In genomic region chr6:20810732-20811111, GRCh38 we compare ENCODE assay signal across 12 cellular contexts.
DNase-seq lines count a peak whose midpoint lies in the region; ATAC-seq, FAIRE-seq and TF ChIP-seq lines count a peak whose summit lies in the region.
"Had no signal": no experiment of that assay in that cellular context is flagged by ENCODE, and none has a peak within 500 bp of the region (broad histone marks: within the 10 kb centered on the region; RNA-seq: fewer than 3 reads in every experiment).

No MANE protein-coding gene starts in this region.

- DNase-seq in A673 (ENCODE audit: low spot score) (no peak), M059J (ENCODE audit: low read depth) (peak; percentile 63), chondrocyte (ENCODE audit: low spot score) (no peak), NCI-H2081 (lab: John Stamatoyannopoulos, UW) (no peak), kidney (no peak)
- no peak for DNase-seq in stimulated activated CD4-positive, alpha-beta T cell treated with anti-CD3 and anti-CD28 coated beads, Interleukin-2, amount 100 ng/mL, for 24 hours
- DNase-seq: activated CD8-positive, alpha-beta memory T cell treated with anti-CD3 and anti-CD28 coated beads, Interleukin-2, amount 10 ng/mL, durations not matched to agents 7 days and 5 days; AML-193; dorsolateral prefrontal cortex had no signal

- peaks cover 20% of the 10 kb centered on the region for H3K9me3 Mint-ChIP-seq in chondrocyte (ENCODE audit: low read depth)

- H3K27me3 ChIP-seq in A673 (replicated peaks; ENCODE audit: insufficient read depth, low read depth, low read length, poor library complexity), result no peaks in the 10 kb centered on the region
- H3K27me3 ChIP-seq: dorsolateral prefrontal cortex had no signal

- H3K4me1 ChIP-seq in A673 (ENCODE audit: insufficient read depth, low read length, poor library complexity, severe bottlenecking) (peaks cover 14% of the 10 kb centered on the region), mesodermal cell (ENCODE audit: control insufficient read depth, insufficient read depth, low read length, poor library complexity, severe bottlenecking) (peaks cover 29% of the 10 kb centered on the region), kidney (ENCODE audit: control insufficient read depth in 1 of 2, insufficient read depth in 1 of 2, low read depth in 1 of 2, low read length in 2 of 2) (no peaks in the 10 kb centered on the region)

- ATAC-seq in GM18502 (IDR thresholded peaks at IDR 0.05; ENCODE audit: poor library complexity, unreplicated experiment), result no peak
- ATAC-seq: activated CD8-positive, alpha-beta memory T cell treated with anti-CD3 and anti-CD28 coated beads, Interleukin-2, amount 10 ng/mL, durations not matched to agents 7 days and 5 days had no signal

- intact Hi-C loops in A673 (cut with micrococcal nuclease; ENCODE audit: unreplicated experiment) (no loop called here), kidney (cut with DNase I) (no loop called here)

- peaks cover 11% of the 10 kb centered on the region for H3K36me3 Mint-ChIP-seq in chondrocyte (ENCODE audit: low read depth)

- H3K27ac ChIP-seq in A673 (ENCODE audit: low read depth, low read length, poor library complexity, severe bottlenecking) (peak overlapping the region; percentile 77), mesodermal cell (ENCODE audit: low read depth, low read length, severe bottlenecking) (peak overlapping the region; percentile 94), kidney (ENCODE audit: low read depth in 2 of 2, low read length in 2 of 2) (no peak overlapping the region)
- H3K27ac ChIP-seq: dorsolateral prefrontal cortex had no signal

- H3K27me3 Mint-ChIP-seq in chondrocyte (ENCODE audit: low read depth), result no peaks in the 10 kb centered on the region
- H3K27me3 Mint-ChIP-seq: activated CD8-positive, alpha-beta memory T cell treated with anti-CD3 and anti-CD28 coated beads, Interleukin-2, amount 10 ng/mL, durations not matched to agents 7 days and 5 days; activated naive CD8-positive, alpha-beta T cell had no signal

- H3K27ac Mint-ChIP-seq in chondrocyte (ENCODE audit: unreplicated experiment), result peak overlapping the region; percentile 89
- H3K27ac Mint-ChIP-seq: activated CD8-positive, alpha-beta memory T cell treated with anti-CD3 and anti-CD28 coated beads, Interleukin-2, amount 10 ng/mL, durations not matched to agents 7 days and 5 days; activated naive CD8-positive, alpha-beta T cell had no signal

- peaks cover 26% of the 10 kb centered on the region for H3K4me1 Mint-ChIP-seq in chondrocyte (ENCODE audit: low read depth)

- no peak for FAIRE-seq in kidney (lab: Jason Lieb, UNC)

- no peak for TF ChIP-seq CTCF in A673 (conservative IDR thresholded peaks at IDR 0.05; ENCODE audit: low read depth, low read length)
- no peak for TF ChIP-seq CTCF in chondrocyte (IDR thresholded peaks at IDR 0.05)
- no peak for TF ChIP-seq CTCF in kidney (IDR thresholded peaks at IDR 0.05; ENCODE audit: borderline replicate concordance, extremely low read depth, insufficient read depth)

- H3K9ac ChIP-seq in kidney (ENCODE audit: low read length in 2 of 2), result no peak overlapping the region

- H3K4me3 Mint-ChIP-seq in chondrocyte (ENCODE audit: unreplicated experiment), result no peak overlapping the region
- H3K4me3 Mint-ChIP-seq: activated CD8-positive, alpha-beta memory T cell treated with anti-CD3 and anti-CD28 coated beads, Interleukin-2, amount 10 ng/mL, durations not matched to agents 7 days and 5 days; activated naive CD8-positive, alpha-beta T cell had no signal

- POLR2A ChIA-PET in A673 (lab: Charles Lee; ENCODE audit: low non-redundant PET), result no interaction called here

- BruUV-seq in A673 (replicated peaks; lab: Mats Ljungman, UMichigan), result TSS peak; percentile 99

- peaks cover 4% of the 10 kb centered on the region for H3K36me3 ChIP-seq in A673 (ENCODE audit: insufficient read depth, low read length, poor library complexity, severe bottlenecking)
- no peaks in the 10 kb centered on the region for H3K36me3 ChIP-seq in mesodermal cell (ENCODE audit: control insufficient read depth, insufficient read depth, low read length)
- no peaks in the 10 kb centered on the region for H3K36me3 ChIP-seq in kidney (ENCODE audit: control insufficient read depth in 1 of 2, insufficient read depth in 2 of 2, low read length in 2 of 2)

- 37 to 42% methylated on average over 1 to 2 of the region's 3 CpGs for WGBS in mesodermal cell (ENCODE audit: insufficient coverage in 2 of 2), 2 experiments

- CTCF ChIA-PET in A673 (lab: Charles Lee), result no interaction called here

- H3K4me3 ChIP-seq in A673 (ENCODE audit: low read depth, low read length, poor library complexity, severe bottlenecking), result no peak overlapping the region
- H3K4me3 ChIP-seq in mesodermal cell (ENCODE audit: extremely low read depth, insufficient read depth, low read length, poor library complexity, severe bottlenecking), result no peak overlapping the region
- no peak overlapping the region for H3K4me3 ChIP-seq in kidney (ENCODE audit: low read length in 2 of 2)
- H3K4me3 ChIP-seq: dorsolateral prefrontal cortex had no signal

- peaks cover 10% of the 10 kb centered on the region for H3K9me3 ChIP-seq in A673 (ENCODE audit: low read depth, low read length, poor library complexity, severe bottlenecking)
- peaks cover 6% of the 10 kb centered on the region for H3K9me3 ChIP-seq in mesodermal cell (ENCODE audit: control insufficient read depth, low read length)
- H3K9me3 ChIP-seq in kidney (ENCODE audit: control insufficient read depth in 1 of 2, low read length in 2 of 2), result peaks cover 0 to 9% of the 10 kb centered on the region in 2 donors

Comparison
In these comparisons a context has a peak if more than half of its experiments do, and no peak if none do; other contexts are left out.
1. H3K27ac ChIP-seq: peak in A673 (single experiment) and mesodermal cell (single experiment); none in kidney (0 of 2).